Comparison of ENCODE assay signal across 29 cellular contexts in the genomic region with DNA sequence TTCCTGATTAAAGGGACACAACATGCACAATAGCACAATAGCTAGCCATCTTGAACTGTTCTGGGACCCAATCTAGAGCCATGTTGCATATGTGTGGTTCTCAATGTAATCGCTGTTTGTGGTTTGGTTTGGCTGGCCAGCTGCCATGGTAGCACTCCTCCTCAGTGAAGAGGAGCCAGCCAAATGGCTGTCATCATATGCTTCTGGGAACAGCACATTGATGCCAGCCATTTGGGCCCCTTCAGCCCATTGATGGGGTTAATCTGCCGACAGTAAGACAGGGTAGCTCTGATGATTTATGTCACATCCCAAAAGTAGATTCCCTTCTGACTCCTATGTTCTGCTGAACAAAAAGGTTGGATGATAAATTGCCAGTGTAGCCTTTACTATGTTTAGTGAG. TPM values are rescaled to one million over a fixed set of nuclear protein-coding genes. Genes with fewer than 3 reads are reported as not detected.
"Had no signal": no experiment of that assay in that cellular context is flagged by ENCODE, and none has a peak within 500 bp of the region (broad histone marks: within the 10 kb centered on the region; RNA-seq: fewer than 3 reads in every experiment).

No MANE protein-coding gene starts in this region.

- H3K4me1 ChIP-seq: body of pancreas, colonic mucosa, gastrocnemius medialis, transverse colon, uterus had no signal

- H3K27me3 ChIP-seq: body of pancreas, colonic mucosa, gastrocnemius medialis, transverse colon, uterus had no signal

- DNase-seq: activated CD4-positive, alpha-beta memory T cell treated with anti-CD3 and anti-CD28 coated beads for 36 hours; activated CD4-positive, alpha-beta T cell treated with anti-CD3 and anti-CD28 coated beads for 4 hours; activated CD8-positive, alpha-beta memory T cell treated with anti-CD3 and anti-CD28 coated beads, Interleukin-2, amount 10 ng/mL, durations not matched to agents 7 days and 5 days; activated naive CD4-positive, alpha-beta T cell treated with Interleukin-2 at 50 U/mL for 16 hours; activated naive CD8-positive, alpha-beta T cell treated with anti-CD3 and anti-CD28 coated beads, Interleukin-2, amount 10 ng/mL, durations not matched to agents 7 days and 5 days; amygdala; body of pancreas; central memory CD4-positive, alpha-beta T cell; colonic mucosa; endodermal cell; gastrocnemius medialis; head of caudate nucleus; immature natural killer cell; kidney glomerular epithelial cell; mesenchymal stem cell; mucosa of descending colon; naive B cell; stimulated activated naive CD8-positive, alpha-beta T cell treated with anti-CD3 and anti-CD28 coated beads, Interleukin-15, Interleukin-2, amounts not matched to agents 100 U/mL and 50 U/mL, for 24 hours; substantia nigra; transverse colon; uterus had no signal

- H3K9me3 ChIP-seq: body of pancreas, colonic mucosa, gastrocnemius medialis, mucosa of descending colon, transverse colon, uterus had no signal

- ATAC-seq: activated CD8-positive, alpha-beta memory T cell treated with anti-CD3 and anti-CD28 coated beads, Interleukin-2, amount 10 ng/mL, durations not matched to agents 7 days and 5 days; activated T-helper 17 cell treated with anti-CD3 and anti-CD28 coated beads, Interleukin-2, amount 50 U/mL, for 72 hours; body of pancreas; gastrocnemius medialis; mucosa of descending colon; stimulated activated naive CD8-positive, alpha-beta T cell treated with anti-CD3 and anti-CD28 coated beads, Interleukin-15, Interleukin-2, amounts not matched to agents 100 U/mL and 50 U/mL, for 24 hours; WTC11 had no signal

- H3K27ac ChIP-seq: body of pancreas, colonic mucosa, epithelial cell of prostate, gastrocnemius medialis, transverse colon, uterus had no signal

- H3K4me3 ChIP-seq: body of pancreas, colonic mucosa, gastrocnemius medialis, mucosa of descending colon, transverse colon, uterus had no signal

- H3K36me3 ChIP-seq: colonic mucosa, gastrocnemius medialis, transverse colon, uterus had no signal

RNA-seq across cellular contexts. Expression of a gene that starts 48.5 kb away (rescaled TPM):
- total RNA-seq: activated CD4-positive, alpha-beta memory T cell treated with anti-CD3 and anti-CD28 coated beads for 36 hours; activated CD8-positive, alpha-beta memory T cell treated with anti-CD3 and anti-CD28 coated beads, Interleukin-2, amount 10 ng/mL, durations not matched to agents 7 days and 5 days; activated naive CD8-positive, alpha-beta T cell treated with anti-CD3 and anti-CD28 coated beads, Interleukin-2, amount 10 ng/mL, durations not matched to agents 7 days and 5 days; activated T-helper 17 cell treated with anti-CD3 and anti-CD28 coated beads, Interleukin-2, amount 50 U/mL, for 72 hours; body of pancreas; colonic mucosa; endodermal cell; fibroblast of lung; gastrocnemius medialis; mucosa of descending colon; neural crest cell; osteoblast; progenitor cell of endocrine pancreas; skeletal muscle tissue; transverse colon; uterus; WTC11 had no signal
